In the genomic region with DNA sequence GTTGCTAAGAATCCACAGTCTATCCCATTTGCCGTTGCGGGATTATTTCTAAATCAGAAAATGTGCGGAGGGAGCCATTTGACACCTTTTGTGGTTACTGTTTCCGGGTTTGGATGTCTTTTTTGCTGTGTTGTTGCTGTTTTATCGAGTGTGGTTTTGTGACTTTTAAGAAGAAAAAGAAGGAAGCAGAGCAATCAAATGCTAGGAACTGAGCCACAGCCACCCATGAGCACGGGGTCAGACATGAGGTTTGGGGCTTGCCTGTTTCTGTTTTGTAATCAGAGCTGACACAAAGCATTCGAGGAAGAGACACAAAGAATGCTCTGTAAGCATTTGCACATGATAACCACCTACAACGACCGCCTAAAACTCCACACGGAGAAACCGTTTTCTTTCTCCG, we compare ENCODE assay signal across 10 cellular contexts. TPM values are rescaled to one million over a fixed set of nuclear protein-coding genes. Genes with fewer than 3 reads are reported as not detected.
A peak's percentile ranks its signal among the peaks of the same experiment; 100 is the strongest.
DNase-seq lines count a peak whose midpoint lies in the region; ATAC-seq, FAIRE-seq and TF ChIP-seq lines count a peak whose summit lies in the region.
"Had no signal": no experiment of that assay in that cellular context is flagged by ENCODE, and none has a peak within 500 bp of the region (broad histone marks: within the 10 kb centered on the region; RNA-seq: fewer than 3 reads in every experiment).

No MANE protein-coding gene starts in this region.

- H3K27ac Mint-ChIP-seq in immature natural killer cell, result peak overlapping the region; percentile 59 to 88 (median 78)

- peak; percentile 10 to 82 (median 52) for DNase-seq in stimulated activated naive CD4-positive, alpha-beta T cell (lab: John Stamatoyannopoulos, UW)
- DNase-seq in stimulated activated naive CD4-positive, alpha-beta T cell treated with Interleukin-2 at 50 U/mL for 16 hours (lab: John Stamatoyannopoulos, UW), result no peak
- peak; percentile 25 to 49 for DNase-seq in activated CD4-positive, alpha-beta T cell treated with anti-CD3 and anti-CD28 coated beads, Interleukin-2, amount 50 U/mL, for 48 hours
- DNase-seq in immature natural killer cell, result peak; percentile 29 to 31 (median 31)
- DNase-seq in GM12892 (ENCODE audit: insufficient read length), result no peak
- no peak for DNase-seq in NCI-H82 treated with DMSO at 0.1 percent for 48 hours (lab: John Stamatoyannopoulos, UW; ENCODE audit: unreplicated experiment)
- DNase-seq: IMR-90, SW 1271 had no signal

- H3K27me3 Mint-ChIP-seq in immature natural killer cell (ENCODE audit: low read depth in 3 of 3), result peaks cover 0 to 4% (median 1%) of the 10 kb centered on the region in 3 donors

- ATAC-seq in GM21367 (IDR thresholded peaks at IDR 0.05; ENCODE audit: unreplicated experiment), result no peak
- ATAC-seq in GM21529 (IDR thresholded peaks at IDR 0.05; ENCODE audit: unreplicated experiment), result no peak

- TF ChIP-seq POLR2A in GM12892 (IDR thresholded peaks at IDR 0.05; ENCODE audit: low read depth, low read length), result no peak

- FAIRE-seq in GM12892 (lab: Jason Lieb, UNC), result no peak

- peaks cover 58% of the 10 kb centered on the region in 2 donors for H3K4me1 Mint-ChIP-seq in immature natural killer cell

- peaks cover 0 to 4% (median 0%) of the 10 kb centered on the region in 3 donors for H3K36me3 Mint-ChIP-seq in immature natural killer cell

- H3K4me3 Mint-ChIP-seq in immature natural killer cell, result peak overlapping the region; percentile 52 to 76 (median 72)

- no peaks in the 10 kb centered on the region for H3K9me3 Mint-ChIP-seq in immature natural killer cell

RNA-seq across cellular contexts. Expression of a gene that starts 53.1 kb away (rescaled TPM):
- 10 to 100 TPM; 67.7 to 71.4 (median 70.2) TPM for polyA plus RNA-seq in immature natural killer cell
- 11.9 TPM for polyA plus RNA-seq in GM12892 (2012; ENCODE audit: missing spikeins)

Comparison
In these comparisons a context has a peak if more than half of its experiments do, and no peak if none do; other contexts are left out.
1. DNase-seq: peak in stimulated activated naive CD4-positive, alpha-beta T cell (6 of 6), activated CD4-positive, alpha-beta T cell treated with anti-CD3 and anti-CD28 coated beads, Interleukin-2, amount 50 U/mL, for 48 hours (2 of 2) and immature natural killer cell (3 of 3); none in stimulated activated naive CD4-positive, alpha-beta T cell treated with Interleukin-2 at 50 U/mL for 16 hours (single experiment), GM12892 (single experiment) and NCI-H82 treated with DMSO at 0.1 percent for 48 hours (single experiment).